Comparison of ENCODE assay signal across 10 cellular contexts in genomic region chr5:170307575-170308465, GRCh38. TPM values are rescaled to one million over a fixed set of nuclear protein-coding genes. Genes with fewer than 3 reads are reported as not detected.
DNase-seq lines count a peak whose midpoint lies in the region; ATAC-seq, FAIRE-seq and TF ChIP-seq lines count a peak whose summit lies in the region.
"Had no signal": no experiment of that assay in that cellular context is flagged by ENCODE, and none has a peak within 500 bp of the region (broad histone marks: within the 10 kb centered on the region; RNA-seq: fewer than 3 reads in every experiment).

No MANE protein-coding gene starts in this region.

- no peak overlapping the region for H3K4me3 Mint-ChIP-seq in activated T-helper 1 cell treated with anti-CD3 and anti-CD28 coated beads, Interleukin-12 subunit alpha, Interleukin-12 subunit beta, Interleukin-2, Interleukin-4 antibody, amounts not matched to agents 30 ng/mL and 10 ng/mL and 1 ng/mL, durations not matched to agents 14 hours and 24 hours and 36 hours
- H3K4me3 Mint-ChIP-seq: activated T-helper 17 cell treated with anti-CD3 and anti-CD28 coated beads, Interleukin-2, amount 50 U/mL, for 72 hours; natural killer cell had no signal

- H4K20me1 ChIP-seq in fibroblast of lung (ENCODE audit: control insufficient read depth, extremely low read depth, insufficient read depth, low read length) = no peaks in the 10 kb centered on the region

- H3K27ac Mint-ChIP-seq in activated T-helper 1 cell treated with anti-CD3 and anti-CD28 coated beads, Interleukin-12 subunit alpha, Interleukin-12 subunit beta, Interleukin-2, Interleukin-4 antibody, amounts not matched to agents 30 ng/mL and 10 ng/mL and 1 ng/mL, durations not matched to agents 14 hours and 24 hours and 36 hours = no peak overlapping the region

- no peaks in the 10 kb centered on the region for H3K9me3 ChIP-seq in fibroblast of lung (ENCODE audit: control insufficient read depth, insufficient read depth, low read depth, low read length)

- peaks cover 7% of the 10 kb centered on the region for H3K36me3 Mint-ChIP-seq in activated T-helper 1 cell treated with anti-CD3 and anti-CD28 coated beads, Interleukin-12 subunit alpha, Interleukin-12 subunit beta, Interleukin-2, Interleukin-4 antibody, amounts not matched to agents 30 ng/mL and 10 ng/mL and 1 ng/mL, durations not matched to agents 14 hours and 24 hours and 36 hours (ENCODE audit: low read depth)
- H3K36me3 Mint-ChIP-seq: natural killer cell had no signal

- H3K4me3 ChIP-seq in fibroblast of lung (replicated peaks in 1 of 4; ENCODE audit: control extremely low read depth in 1 of 4, insufficient read depth in 1 of 4, low read depth in 3 of 4, low read length in 4 of 4) = no peak overlapping the region

- H3K4me1 Mint-ChIP-seq in activated T-helper 1 cell treated with anti-CD3 and anti-CD28 coated beads, Interleukin-12 subunit alpha, Interleukin-12 subunit beta, Interleukin-2, Interleukin-4 antibody, amounts not matched to agents 30 ng/mL and 10 ng/mL and 1 ng/mL, durations not matched to agents 14 hours and 24 hours and 36 hours (ENCODE audit: low read depth) = peaks cover 69% of the 10 kb centered on the region

- DNase-seq in EL (peak; percentile 52), NCI-H69 (lab: John Stamatoyannopoulos, UW) (peak; percentile 85), fibroblast of lung (ENCODE audit: low read depth in 2 of 2) (peak; percentile 38 to 83), pons (ENCODE audit: low spot score) (peak; percentile 69), NCI-H187 (lab: John Stamatoyannopoulos, UW) (no peak), GM19239 (ENCODE audit: insufficient read length, low spot score) (no peak)
- no peak for DNase-seq in activated T-helper 1 cell treated with anti-CD3 and anti-CD28 coated beads, Interleukin-12 subunit alpha, Interleukin-12 subunit beta, Interleukin-2, Interleukin-4 antibody, amounts not matched to agents 30 ng/mL and 10 ng/mL and 1 ng/mL, durations not matched to agents 14 hours and 24 hours and 36 hours (ENCODE audit: low spot score)
- DNase-seq: natural killer cell had no signal

- intact Hi-C loops in activated T-helper 1 cell treated with anti-CD3 and anti-CD28 coated beads, Interleukin-12 subunit alpha, Interleukin-12 subunit beta, Interleukin-2, Interleukin-4 antibody, amounts not matched to agents 30 ng/mL and 10 ng/mL and 1 ng/mL, durations not matched to agents 14 hours and 24 hours and 36 hours (cut with micrococcal nuclease) = no loop called here

- no peaks in the 10 kb centered on the region for H3K36me3 ChIP-seq in fibroblast of lung (ENCODE audit: control insufficient read depth, insufficient read depth, low read length)

- H3K27me3 ChIP-seq in fibroblast of lung (ENCODE audit: control insufficient read depth, insufficient read depth, low read length) = no peaks in the 10 kb centered on the region

- H3K4me2 ChIP-seq in fibroblast of lung (ENCODE audit: extremely low read depth, insufficient read depth, low read length) = no peak overlapping the region

- no peaks in the 10 kb centered on the region for H3K4me1 ChIP-seq in fibroblast of lung (ENCODE audit: control insufficient read depth, extremely low read depth, insufficient read depth, low read length)

- no peak for TF ChIP-seq CTCF in fibroblast of lung (conservative IDR thresholded peaks at IDR 0.05 in 1 of 2, IDR thresholded peaks at IDR 0.05 in 1 of 2; ENCODE audit: low read depth in 1 of 2, low read length in 2 of 2)

- FAIRE-seq in GM19239 (lab: Jason Lieb, UNC) = no peak

- no peaks in the 10 kb centered on the region for H3K79me2 ChIP-seq in fibroblast of lung (ENCODE audit: control insufficient read depth, insufficient read depth, low read length)

- H3K9me3 Mint-ChIP-seq in activated T-helper 1 cell treated with anti-CD3 and anti-CD28 coated beads, Interleukin-12 subunit alpha, Interleukin-12 subunit beta, Interleukin-2, Interleukin-4 antibody, amounts not matched to agents 30 ng/mL and 10 ng/mL and 1 ng/mL, durations not matched to agents 14 hours and 24 hours and 36 hours = no peaks in the 10 kb centered on the region
- H3K9me3 Mint-ChIP-seq: activated T-helper 17 cell treated with anti-CD3 and anti-CD28 coated beads, Interleukin-2, amount 50 U/mL, for 72 hours; natural killer cell had no signal

- no peak overlapping the region for H2AFZ ChIP-seq in fibroblast of lung (ENCODE audit: low read length)

- H3K27ac ChIP-seq in fibroblast of lung (ENCODE audit: insufficient read depth, low read length) = no peak overlapping the region

- no peak overlapping the region for H3K9ac ChIP-seq in fibroblast of lung (ENCODE audit: insufficient read depth, low read length)

- no peaks in the 10 kb centered on the region for H3K27me3 Mint-ChIP-seq in activated T-helper 1 cell treated with anti-CD3 and anti-CD28 coated beads, Interleukin-12 subunit alpha, Interleukin-12 subunit beta, Interleukin-2, Interleukin-4 antibody, amounts not matched to agents 30 ng/mL and 10 ng/mL and 1 ng/mL, durations not matched to agents 14 hours and 24 hours and 36 hours (ENCODE audit: insufficient read depth)
- H3K27me3 Mint-ChIP-seq: activated T-helper 17 cell treated with anti-CD3 and anti-CD28 coated beads, Interleukin-2, amount 50 U/mL, for 72 hours had no signal

- no peak for ATAC-seq in HG02973 (IDR thresholded peaks at IDR 0.05; ENCODE audit: unreplicated experiment)
- ATAC-seq: activated T-helper 17 cell treated with anti-CD3 and anti-CD28 coated beads, Interleukin-2, amount 50 U/mL, for 72 hours had no signal

RNA-seq across cellular contexts. Expression of gene LCP2, which starts 10.2 kb away (rescaled TPM):
- under 0.01 TPM in 1 of 2 replicates, not detected in the other for total RNA-seq in fibroblast of lung
- not detected in 2 replicates for polyA plus RNA-seq in fibroblast of lung
- not detected in 2 replicates for polyA plus RNA-seq in fibroblast of lung (2012)
- polyA minus RNA-seq in fibroblast of lung (ENCODE audit: low replicate concordance) = not detected in 2 replicates
- 350 and 351 TPM in 2 replicates for total RNA-seq in activated T-helper 1 cell treated with anti-CD3 and anti-CD28 coated beads, Interleukin-12 subunit alpha, Interleukin-12 subunit beta, Interleukin-2, Interleukin-4 antibody, amounts not matched to agents 30 ng/mL and 10 ng/mL and 1 ng/mL, durations not matched to agents 14 hours and 24 hours and 36 hours

Comparison
In these comparisons a context has a peak if more than half of its experiments do, and no peak if none do; other contexts are left out.
1. DNase-seq: peak in EL (single experiment), NCI-H69 (single experiment), fibroblast of lung (2 of 2) and pons (single experiment); none in NCI-H187 (0 of 2), activated T-helper 1 cell treated with anti-CD3 and anti-CD28 coated beads, Interleukin-12 subunit alpha, Interleukin-12 subunit beta, Interleukin-2, Interleukin-4 antibody, amounts not matched to agents 30 ng/mL and 10 ng/mL and 1 ng/mL, durations not matched to agents 14 hours and 24 hours and 36 hours (single experiment) and GM19239 (single experiment).
2. RNA of gene LCP2, which starts 10.2 kb away (total RNA-seq): 350 to 351 TPM in activated T-helper 1 cell treated with anti-CD3 and anti-CD28 coated beads, Interleukin-12 subunit alpha, Interleukin-12 subunit beta, Interleukin-2, Interleukin-4 antibody, amounts not matched to agents 30 ng/mL and 10 ng/mL and 1 ng/mL, durations not matched to agents 14 hours and 24 hours and 36 hours; under 0.01 TPM in fibroblast of lung; every median in the first group is over 100 times any median in the second.